1 cellular context compared by ENCODE assay signal in the genomic region with DNA sequence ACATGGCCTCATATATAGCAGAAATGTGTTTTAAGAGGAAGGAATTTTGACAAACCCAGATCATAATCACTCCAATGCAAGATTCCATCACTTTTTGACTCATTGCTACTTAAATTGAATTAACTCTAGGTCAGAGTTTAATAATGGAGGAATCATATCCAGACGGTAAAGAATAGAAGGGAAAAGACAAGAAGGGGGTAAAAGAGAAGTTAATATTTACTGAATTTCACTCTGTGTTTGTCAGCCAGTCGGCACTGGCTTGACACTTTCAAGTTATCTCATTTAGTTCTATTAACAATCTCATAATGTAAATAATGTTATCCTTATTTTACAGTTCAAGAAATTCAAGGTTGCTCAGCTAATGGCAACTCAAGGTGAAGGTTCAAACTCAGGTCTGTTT.
TF ChIP-seq lines count a peak whose summit lies in the region.

No MANE protein-coding gene starts in this region.

TF ChIP-seq in HepG2, 621 proteins besides CTCF, POLR2A, EP300 and RAD21 (continued from another document and continues in another):
- TF ChIP-seq, protein P1, sequence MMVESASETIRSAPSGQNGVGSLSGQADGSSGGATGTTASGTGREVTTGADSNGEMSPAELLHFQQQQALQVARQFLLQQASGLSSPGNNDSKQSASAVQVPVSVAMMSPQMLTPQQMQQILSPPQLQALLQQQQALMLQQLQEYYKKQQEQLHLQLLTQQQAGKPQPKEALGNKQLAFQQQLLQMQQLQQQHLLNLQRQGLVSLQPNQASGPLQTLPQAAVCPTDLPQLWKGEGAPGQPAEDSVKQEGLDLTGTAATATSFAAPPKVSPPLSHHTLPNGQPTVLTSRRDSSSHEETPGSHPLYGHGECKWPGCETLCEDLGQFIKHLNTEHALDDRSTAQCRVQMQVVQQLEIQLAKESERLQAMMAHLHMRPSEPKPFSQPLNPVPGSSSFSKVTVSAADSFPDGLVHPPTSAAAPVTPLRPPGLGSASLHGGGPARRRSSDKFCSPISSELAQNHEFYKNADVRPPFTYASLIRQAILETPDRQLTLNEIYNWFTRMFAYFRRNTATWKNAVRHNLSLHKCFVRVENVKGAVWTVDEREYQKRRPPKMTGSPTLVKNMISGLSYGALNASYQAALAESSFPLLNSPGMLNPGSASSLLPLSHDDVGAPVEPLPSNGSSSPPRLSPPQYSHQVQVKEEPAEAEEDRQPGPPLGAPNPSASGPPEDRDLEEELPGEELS (CRISPR knock-in tag; IDR thresholded peaks at IDR 0.05): peak; percentile 37; the same call in 1 of the 2 replicates
- TF ChIP-seq SOX13 (IDR thresholded peaks at IDR 0.05) (no peak), SOX13 (CRISPR knock-in tag; conservative IDR thresholded peaks at IDR 0.05 in 1 of 2, IDR thresholded peaks at IDR 0.05 in 1 of 2) (peak in 1 of 2 experiments; percentile 67; a peak in 2 of 4 replicates), SOX6 (IDR thresholded peaks at IDR 0.05) (no peak), SOX6 (CRISPR knock-in tag; IDR thresholded peaks at IDR 0.05) (peak; percentile 47; the same call in 1 of the 2 replicates), RXRB (CRISPR knock-in tag; IDR thresholded peaks at IDR 0.05; ENCODE audit: borderline replicate concordance) (peak; percentile 58), SOX5 (CRISPR knock-in tag; IDR thresholded peaks at IDR 0.05; ENCODE audit: borderline replicate concordance) (0 out of 2 replicates have a peak, but pooled peaks have one; percentile 30), MEF2D (CRISPR knock-in tag; IDR thresholded peaks at IDR 0.05) (no peak), HOXA7 (CRISPR knock-in tag; IDR thresholded peaks at IDR 0.05) (no peak), ZNF367 (CRISPR knock-in tag; IDR thresholded peaks at IDR 0.05; ENCODE audit: borderline replicate concordance) (no peak), ZNF557 (CRISPR knock-in tag; IDR thresholded peaks at IDR 0.05) (no peak), ISL2 (CRISPR knock-in tag; IDR thresholded peaks at IDR 0.05) (peak; percentile 93), NCOA2 (CRISPR knock-in tag; IDR thresholded peaks at IDR 0.05) (peak; percentile 85), MIXL1 (CRISPR knock-in tag; IDR thresholded peaks at IDR 0.05) (peak; percentile 75), RARA (CRISPR knock-in tag; IDR thresholded peaks at IDR 0.05) (peak; percentile 83), PPARG (CRISPR knock-in tag; conservative IDR thresholded peaks at IDR 0.05) (peak; percentile 83), SMYD3 (CRISPR knock-in tag; IDR thresholded peaks at IDR 0.05) (no peak), FOXA1 (IDR thresholded peaks at IDR 0.05) (no peak), FOXA1 (CRISPR knock-in tag; IDR thresholded peaks at IDR 0.05) (0 out of 2 replicates have a peak, but pooled peaks have one; percentile 22), STAG1 (CRISPR knock-in tag; IDR thresholded peaks at IDR 0.05) (no peak), CREM (IDR thresholded peaks at IDR 0.05) (peak; percentile 44; the same call in 1 of the 2 replicates), CREM (CRISPR knock-in tag; IDR thresholded peaks at IDR 0.05) (no peak), ZZZ3 (CRISPR knock-in tag; IDR thresholded peaks at IDR 0.05; ENCODE audit: borderline replicate concordance) (no peak), BCL6 (CRISPR knock-in tag; IDR thresholded peaks at IDR 0.05) (peak; percentile 61)
- TF ChIP-seq, protein P2, sequence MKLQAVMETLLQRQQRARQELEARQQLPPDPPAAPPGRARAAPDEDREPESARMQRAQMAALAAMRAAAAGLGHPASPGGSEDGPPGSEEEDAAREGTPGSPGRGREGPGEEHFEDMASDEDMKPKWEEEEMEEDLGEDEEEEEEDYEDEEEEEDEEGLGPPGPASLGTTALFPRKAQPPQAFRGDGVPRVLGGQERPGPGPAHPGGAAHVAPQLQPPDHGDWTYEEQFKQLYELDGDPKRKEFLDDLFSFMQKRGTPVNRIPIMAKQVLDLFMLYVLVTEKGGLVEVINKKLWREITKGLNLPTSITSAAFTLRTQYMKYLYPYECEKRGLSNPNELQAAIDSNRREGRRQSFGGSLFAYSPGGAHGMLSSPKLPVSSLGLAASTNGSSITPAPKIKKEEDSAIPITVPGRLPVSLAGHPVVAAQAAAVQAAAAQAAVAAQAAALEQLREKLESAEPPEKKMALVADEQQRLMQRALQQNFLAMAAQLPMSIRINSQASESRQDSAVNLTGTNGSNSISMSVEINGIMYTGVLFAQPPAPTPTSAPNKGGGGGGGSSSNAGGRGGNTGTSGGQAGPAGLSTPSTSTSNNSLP (IDR thresholded peaks at IDR 0.05; ENCODE audit: low read depth, low read length): no peak
- TF ChIP-seq, protein P3, sequence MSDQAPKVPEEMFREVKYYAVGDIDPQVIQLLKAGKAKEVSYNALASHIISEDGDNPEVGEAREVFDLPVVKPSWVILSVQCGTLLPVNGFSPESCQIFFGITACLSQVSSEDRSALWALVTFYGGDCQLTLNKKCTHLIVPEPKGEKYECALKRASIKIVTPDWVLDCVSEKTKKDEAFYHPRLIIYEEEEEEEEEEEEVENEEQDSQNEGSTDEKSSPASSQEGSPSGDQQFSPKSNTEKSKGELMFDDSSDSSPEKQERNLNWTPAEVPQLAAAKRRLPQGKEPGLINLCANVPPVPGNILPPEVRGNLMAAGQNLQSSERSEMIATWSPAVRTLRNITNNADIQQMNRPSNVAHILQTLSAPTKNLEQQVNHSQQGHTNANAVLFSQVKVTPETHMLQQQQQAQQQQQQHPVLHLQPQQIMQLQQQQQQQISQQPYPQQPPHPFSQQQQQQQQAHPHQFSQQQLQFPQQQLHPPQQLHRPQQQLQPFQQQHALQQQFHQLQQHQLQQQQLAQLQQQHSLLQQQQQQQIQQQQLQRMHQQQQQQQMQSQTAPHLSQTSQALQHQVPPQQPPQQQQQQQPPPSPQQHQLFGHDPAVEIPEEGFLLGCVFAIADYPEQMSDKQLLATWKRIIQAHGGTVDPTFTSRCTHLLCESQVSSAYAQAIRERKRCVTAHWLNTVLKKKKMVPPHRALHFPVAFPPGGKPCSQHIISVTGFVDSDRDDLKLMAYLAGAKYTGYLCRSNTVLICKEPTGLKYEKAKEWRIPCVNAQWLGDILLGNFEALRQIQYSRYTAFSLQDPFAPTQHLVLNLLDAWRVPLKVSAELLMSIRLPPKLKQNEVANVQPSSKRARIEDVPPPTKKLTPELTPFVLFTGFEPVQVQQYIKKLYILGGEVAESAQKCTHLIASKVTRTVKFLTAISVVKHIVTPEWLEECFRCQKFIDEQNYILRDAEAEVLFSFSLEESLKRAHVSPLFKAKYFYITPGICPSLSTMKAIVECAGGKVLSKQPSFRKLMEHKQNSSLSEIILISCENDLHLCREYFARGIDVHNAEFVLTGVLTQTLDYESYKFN (CRISPR knock-in tag; conservative IDR thresholded peaks at IDR 0.05): peak; percentile 44; the same call in 1 of the 2 replicates
- TF ChIP-seq, protein P4, sequence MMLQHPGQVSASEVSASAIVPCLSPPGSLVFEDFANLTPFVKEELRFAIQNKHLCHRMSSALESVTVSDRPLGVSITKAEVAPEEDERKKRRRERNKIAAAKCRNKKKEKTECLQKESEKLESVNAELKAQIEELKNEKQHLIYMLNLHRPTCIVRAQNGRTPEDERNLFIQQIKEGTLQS (CRISPR knock-in tag; IDR thresholded peaks at IDR 0.05): no peak
- TF ChIP-seq, protein P5, sequence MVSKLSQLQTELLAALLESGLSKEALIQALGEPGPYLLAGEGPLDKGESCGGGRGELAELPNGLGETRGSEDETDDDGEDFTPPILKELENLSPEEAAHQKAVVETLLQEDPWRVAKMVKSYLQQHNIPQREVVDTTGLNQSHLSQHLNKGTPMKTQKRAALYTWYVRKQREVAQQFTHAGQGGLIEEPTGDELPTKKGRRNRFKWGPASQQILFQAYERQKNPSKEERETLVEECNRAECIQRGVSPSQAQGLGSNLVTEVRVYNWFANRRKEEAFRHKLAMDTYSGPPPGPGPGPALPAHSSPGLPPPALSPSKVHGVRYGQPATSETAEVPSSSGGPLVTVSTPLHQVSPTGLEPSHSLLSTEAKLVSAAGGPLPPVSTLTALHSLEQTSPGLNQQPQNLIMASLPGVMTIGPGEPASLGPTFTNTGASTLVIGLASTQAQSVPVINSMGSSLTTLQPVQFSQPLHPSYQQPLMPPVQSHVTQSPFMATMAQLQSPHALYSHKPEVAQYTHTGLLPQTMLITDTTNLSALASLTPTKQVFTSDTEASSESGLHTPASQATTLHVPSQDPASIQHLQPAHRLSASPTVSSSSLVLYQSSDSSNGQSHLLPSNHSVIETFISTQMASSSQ (IDR thresholded peaks at IDR 0.05; ENCODE audit: low read depth): no peak
- TF ChIP-seq, protein P5 (CRISPR knock-in tag; IDR thresholded peaks at IDR 0.05; ENCODE audit: borderline replicate concordance): peak; percentile 42; the same call in 1 of the 2 replicates
- TF ChIP-seq, protein P6, sequence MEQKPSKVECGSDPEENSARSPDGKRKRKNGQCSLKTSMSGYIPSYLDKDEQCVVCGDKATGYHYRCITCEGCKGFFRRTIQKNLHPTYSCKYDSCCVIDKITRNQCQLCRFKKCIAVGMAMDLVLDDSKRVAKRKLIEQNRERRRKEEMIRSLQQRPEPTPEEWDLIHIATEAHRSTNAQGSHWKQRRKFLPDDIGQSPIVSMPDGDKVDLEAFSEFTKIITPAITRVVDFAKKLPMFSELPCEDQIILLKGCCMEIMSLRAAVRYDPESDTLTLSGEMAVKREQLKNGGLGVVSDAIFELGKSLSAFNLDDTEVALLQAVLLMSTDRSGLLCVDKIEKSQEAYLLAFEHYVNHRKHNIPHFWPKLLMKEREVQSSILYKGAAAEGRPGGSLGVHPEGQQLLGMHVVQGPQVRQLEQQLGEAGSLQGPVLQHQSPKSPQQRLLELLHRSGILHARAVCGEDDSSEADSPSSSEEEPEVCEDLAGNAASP (CRISPR knock-in tag; IDR thresholded peaks at IDR 0.05; ENCODE audit: borderline replicate concordance): peak; percentile 37; the same call in 1 of the 2 replicates
- TF ChIP-seq, protein P7, sequence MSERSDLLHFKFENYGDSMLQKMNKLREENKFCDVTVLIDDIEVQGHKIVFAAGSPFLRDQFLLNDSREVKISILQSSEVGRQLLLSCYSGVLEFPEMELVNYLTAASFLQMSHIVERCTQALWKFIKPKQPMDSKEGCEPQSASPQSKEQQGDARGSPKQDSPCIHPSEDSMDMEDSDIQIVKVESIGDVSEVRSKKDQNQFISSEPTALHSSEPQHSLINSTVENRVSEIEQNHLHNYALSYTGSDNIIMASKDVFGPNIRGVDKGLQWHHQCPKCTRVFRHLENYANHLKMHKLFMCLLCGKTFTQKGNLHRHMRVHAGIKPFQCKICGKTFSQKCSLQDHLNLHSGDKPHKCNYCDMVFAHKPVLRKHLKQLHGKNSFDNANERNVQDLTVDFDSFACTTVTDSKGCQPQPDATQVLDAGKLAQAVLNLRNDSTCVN (CRISPR knock-in tag; IDR thresholded peaks at IDR 0.05; ENCODE audit: borderline replicate concordance): no peak
- TF ChIP-seq, protein P8, sequence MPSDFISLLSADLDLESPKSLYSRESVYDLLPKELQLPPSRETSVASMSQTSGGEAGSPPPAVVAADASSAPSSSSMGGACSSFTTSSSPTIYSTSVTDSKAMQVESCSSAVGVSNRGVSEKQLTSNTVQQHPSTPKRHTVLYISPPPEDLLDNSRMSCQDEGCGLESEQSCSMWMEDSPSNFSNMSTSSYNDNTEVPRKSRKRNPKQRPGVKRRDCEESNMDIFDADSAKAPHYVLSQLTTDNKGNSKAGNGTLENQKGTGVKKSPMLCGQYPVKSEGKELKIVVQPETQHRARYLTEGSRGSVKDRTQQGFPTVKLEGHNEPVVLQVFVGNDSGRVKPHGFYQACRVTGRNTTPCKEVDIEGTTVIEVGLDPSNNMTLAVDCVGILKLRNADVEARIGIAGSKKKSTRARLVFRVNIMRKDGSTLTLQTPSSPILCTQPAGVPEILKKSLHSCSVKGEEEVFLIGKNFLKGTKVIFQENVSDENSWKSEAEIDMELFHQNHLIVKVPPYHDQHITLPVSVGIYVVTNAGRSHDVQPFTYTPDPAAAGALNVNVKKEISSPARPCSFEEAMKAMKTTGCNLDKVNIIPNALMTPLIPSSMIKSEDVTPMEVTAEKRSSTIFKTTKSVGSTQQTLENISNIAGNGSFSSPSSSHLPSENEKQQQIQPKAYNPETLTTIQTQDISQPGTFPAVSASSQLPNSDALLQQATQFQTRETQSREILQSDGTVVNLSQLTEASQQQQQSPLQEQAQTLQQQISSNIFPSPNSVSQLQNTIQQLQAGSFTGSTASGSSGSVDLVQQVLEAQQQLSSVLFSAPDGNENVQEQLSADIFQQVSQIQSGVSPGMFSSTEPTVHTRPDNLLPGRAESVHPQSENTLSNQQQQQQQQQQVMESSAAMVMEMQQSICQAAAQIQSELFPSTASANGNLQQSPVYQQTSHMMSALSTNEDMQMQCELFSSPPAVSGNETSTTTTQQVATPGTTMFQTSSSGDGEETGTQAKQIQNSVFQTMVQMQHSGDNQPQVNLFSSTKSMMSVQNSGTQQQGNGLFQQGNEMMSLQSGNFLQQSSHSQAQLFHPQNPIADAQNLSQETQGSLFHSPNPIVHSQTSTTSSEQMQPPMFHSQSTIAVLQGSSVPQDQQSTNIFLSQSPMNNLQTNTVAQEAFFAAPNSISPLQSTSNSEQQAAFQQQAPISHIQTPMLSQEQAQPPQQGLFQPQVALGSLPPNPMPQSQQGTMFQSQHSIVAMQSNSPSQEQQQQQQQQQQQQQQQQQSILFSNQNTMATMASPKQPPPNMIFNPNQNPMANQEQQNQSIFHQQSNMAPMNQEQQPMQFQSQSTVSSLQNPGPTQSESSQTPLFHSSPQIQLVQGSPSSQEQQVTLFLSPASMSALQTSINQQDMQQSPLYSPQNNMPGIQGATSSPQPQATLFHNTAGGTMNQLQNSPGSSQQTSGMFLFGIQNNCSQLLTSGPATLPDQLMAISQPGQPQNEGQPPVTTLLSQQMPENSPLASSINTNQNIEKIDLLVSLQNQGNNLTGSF (CRISPR knock-in tag; IDR thresholded peaks at IDR 0.05): no peak
